In the genomic region with DNA sequence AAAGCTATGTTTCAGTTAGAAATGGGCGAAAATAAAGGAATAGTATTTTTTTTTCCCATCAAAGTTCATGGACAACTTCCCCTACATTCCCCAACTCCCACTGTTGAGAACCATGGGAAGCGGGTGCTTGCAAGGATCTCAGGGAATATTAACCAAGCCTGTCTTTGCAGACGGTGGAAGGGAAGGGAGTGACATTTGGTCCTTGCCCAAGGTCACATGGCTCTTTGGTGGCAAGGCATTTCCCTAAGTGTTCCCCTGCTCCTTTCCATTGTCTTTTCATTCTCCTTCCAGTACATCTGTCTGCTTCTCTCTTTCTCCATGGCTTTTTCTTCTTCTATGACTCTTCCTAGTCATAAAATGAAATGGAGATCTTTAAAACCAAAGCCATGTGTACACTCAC, we compare ENCODE assay signal across 2 cellular contexts.
TF ChIP-seq lines count a peak whose summit lies in the region.

No MANE protein-coding gene starts in this region.

TF ChIP-seq in liver, 16 proteins besides CTCF, POLR2A, EP300 and RAD21:
- TF ChIP-seq REST (IDR thresholded peaks at IDR 0.05) (no peak), RXRA (IDR thresholded peaks at IDR 0.05) (no peak), TAF1 (conservative IDR thresholded peaks at IDR 0.05) (no peak), YY1 (IDR thresholded peaks at IDR 0.05) (no peak), ZBTB33 (IDR thresholded peaks at IDR 0.05) (no peak), SP1 (IDR thresholded peaks at IDR 0.05) (no peak), GABPA (IDR thresholded peaks at IDR 0.05 in 1 of 2, conservative IDR thresholded peaks at IDR 0.05 in 1 of 2) (no peak), HNF4A (conservative IDR thresholded peaks at IDR 0.05) (no peak), NR2F2 (IDR thresholded peaks at IDR 0.05) (no peak), HNF4G (IDR thresholded peaks at IDR 0.05) (no peak), FOXA2 (IDR thresholded peaks at IDR 0.05) (no peak), FOXA1 (IDR thresholded peaks at IDR 0.05) (no peak)
- TF ChIP-seq, protein P1, sequence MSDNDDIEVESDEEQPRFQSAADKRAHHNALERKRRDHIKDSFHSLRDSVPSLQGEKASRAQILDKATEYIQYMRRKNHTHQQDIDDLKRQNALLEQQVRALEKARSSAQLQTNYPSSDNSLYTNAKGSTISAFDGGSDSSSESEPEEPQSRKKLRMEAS (IDR thresholded peaks at IDR 0.05), result no peak
- TF ChIP-seq, protein P2, sequence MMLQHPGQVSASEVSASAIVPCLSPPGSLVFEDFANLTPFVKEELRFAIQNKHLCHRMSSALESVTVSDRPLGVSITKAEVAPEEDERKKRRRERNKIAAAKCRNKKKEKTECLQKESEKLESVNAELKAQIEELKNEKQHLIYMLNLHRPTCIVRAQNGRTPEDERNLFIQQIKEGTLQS (IDR thresholded peaks at IDR 0.05), result no peak

TF ChIP-seq in HepG2, 621 proteins besides CTCF, POLR2A, EP300 and RAD21:
- TF ChIP-seq SP2 (CRISPR knock-in tag; IDR thresholded peaks at IDR 0.05), result no peak
- no peak for TF ChIP-seq PCBP1 (IDR thresholded peaks at IDR 0.05; ENCODE audit: borderline replicate concordance, low read depth, low read length)
